ENCODE assay signal across 1 cellular context in the genomic region with DNA sequence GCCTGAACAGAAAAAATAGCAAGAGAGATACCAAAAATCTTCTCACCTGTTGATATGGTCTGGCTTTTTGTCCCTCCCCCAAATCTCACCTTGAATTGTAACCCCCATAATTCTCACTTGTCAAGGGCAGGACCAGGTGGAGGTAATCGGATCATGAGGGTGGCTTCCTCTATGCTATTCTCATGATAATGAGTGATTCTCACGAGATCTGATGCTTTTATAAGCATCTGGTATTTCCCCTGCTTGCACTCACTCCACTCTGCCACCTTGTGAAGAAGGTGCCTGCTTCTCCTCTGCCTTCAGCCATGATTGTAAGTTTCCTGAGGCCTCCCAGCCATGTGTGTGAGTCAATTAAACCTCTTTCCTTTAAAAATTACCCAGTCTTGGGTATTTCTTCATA.
TF ChIP-seq lines count a peak whose summit lies in the region.

No MANE protein-coding gene starts in this region.

TF ChIP-seq in GM23338, 12 proteins besides CTCF, POLR2A, EP300 and RAD21 (continued from another document):
- TF ChIP-seq, protein P1, sequence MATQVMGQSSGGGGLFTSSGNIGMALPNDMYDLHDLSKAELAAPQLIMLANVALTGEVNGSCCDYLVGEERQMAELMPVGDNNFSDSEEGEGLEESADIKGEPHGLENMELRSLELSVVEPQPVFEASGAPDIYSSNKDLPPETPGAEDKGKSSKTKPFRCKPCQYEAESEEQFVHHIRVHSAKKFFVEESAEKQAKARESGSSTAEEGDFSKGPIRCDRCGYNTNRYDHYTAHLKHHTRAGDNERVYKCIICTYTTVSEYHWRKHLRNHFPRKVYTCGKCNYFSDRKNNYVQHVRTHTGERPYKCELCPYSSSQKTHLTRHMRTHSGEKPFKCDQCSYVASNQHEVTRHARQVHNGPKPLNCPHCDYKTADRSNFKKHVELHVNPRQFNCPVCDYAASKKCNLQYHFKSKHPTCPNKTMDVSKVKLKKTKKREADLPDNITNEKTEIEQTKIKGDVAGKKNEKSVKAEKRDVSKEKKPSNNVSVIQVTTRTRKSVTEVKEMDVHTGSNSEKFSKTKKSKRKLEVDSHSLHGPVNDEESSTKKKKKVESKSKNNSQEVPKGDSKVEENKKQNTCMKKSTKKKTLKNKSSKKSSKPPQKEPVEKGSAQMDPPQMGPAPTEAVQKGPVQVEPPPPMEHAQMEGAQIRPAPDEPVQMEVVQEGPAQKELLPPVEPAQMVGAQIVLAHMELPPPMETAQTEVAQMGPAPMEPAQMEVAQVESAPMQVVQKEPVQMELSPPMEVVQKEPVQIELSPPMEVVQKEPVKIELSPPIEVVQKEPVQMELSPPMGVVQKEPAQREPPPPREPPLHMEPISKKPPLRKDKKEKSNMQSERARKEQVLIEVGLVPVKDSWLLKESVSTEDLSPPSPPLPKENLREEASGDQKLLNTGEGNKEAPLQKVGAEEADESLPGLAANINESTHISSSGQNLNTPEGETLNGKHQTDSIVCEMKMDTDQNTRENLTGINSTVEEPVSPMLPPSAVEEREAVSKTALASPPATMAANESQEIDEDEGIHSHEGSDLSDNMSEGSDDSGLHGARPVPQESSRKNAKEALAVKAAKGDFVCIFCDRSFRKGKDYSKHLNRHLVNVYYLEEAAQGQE (IDR thresholded peaks at IDR 0.05; ENCODE audit: unreplicated experiment), result no peak
